12 cellular contexts compared by ENCODE assay signal in the genomic region with DNA sequence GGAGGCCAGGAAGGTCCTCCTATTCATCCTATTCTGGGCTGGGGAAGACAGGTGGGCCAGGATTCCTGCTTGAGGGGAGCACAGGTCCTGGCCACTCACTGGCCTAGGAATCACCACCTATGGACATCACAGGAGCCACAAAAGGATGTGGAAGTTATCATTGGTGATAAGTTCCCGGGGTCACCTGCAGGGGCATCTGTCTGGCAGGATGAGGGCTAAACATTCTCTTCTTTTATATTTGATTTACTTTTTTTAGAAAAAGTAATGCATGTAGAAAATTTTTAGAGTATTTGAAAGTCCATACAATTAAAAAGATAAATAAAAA.
DNase-seq lines count a peak whose midpoint lies in the region; ATAC-seq and TF ChIP-seq lines count a peak whose summit lies in the region.
"Had no signal": no experiment of that assay in that cellular context is flagged by ENCODE, and none has a peak within 500 bp of the region (broad histone marks: within the 10 kb centered on the region; RNA-seq: fewer than 3 reads in every experiment).

No MANE protein-coding gene starts in this region.

- no peaks in the 10 kb centered on the region for H3K36me3 ChIP-seq in tibial artery

- no peaks in the 10 kb centered on the region for H3K27me3 ChIP-seq in tibial artery

- ATAC-seq in GM19025 (IDR thresholded peaks at IDR 0.05; ENCODE audit: low read depth, unreplicated experiment) = peak; percentile 18
- ATAC-seq in HG02588 (IDR thresholded peaks at IDR 0.05; ENCODE audit: unreplicated experiment) = peak; percentile 20
- ATAC-seq in HG03378 (IDR thresholded peaks at IDR 0.05; ENCODE audit: unreplicated experiment) = peak; percentile 33
- ATAC-seq in stimulated activated naive B cell treated with anti-CD40 and anti-IgM and Interleukin-4, amounts not matched to agents 10 μg/mL and 1 μg/mL and 100 μg/mL, for 72 hours (replicated peaks) = peak; percentile 20 to 38
- ATAC-seq in GM21737 (IDR thresholded peaks at IDR 0.05; ENCODE audit: unreplicated experiment) = no peak
- ATAC-seq: sciatic nerve had no signal

- no peak overlapping the region for H3K4me3 ChIP-seq in tibial artery

- DNase-seq in stimulated activated naive B cell treated with anti-CD40 and anti-IgM and Interleukin-4, amounts not matched to agents 10 μg/mL and 1 μg/mL and 100 μg/mL, for 72 hours = no peak
- DNase-seq in tibial artery = no peak
- DNase-seq in NCI-H1930 (lab: John Stamatoyannopoulos, UW) = no peak
- DNase-seq: activated CD4-positive, alpha-beta T cell treated with anti-CD3 and anti-CD28 coated beads, Interleukin-2, amount 50 U/mL, for 48 hours; activated naive CD4-positive, alpha-beta T cell treated with anti-CD3 and anti-CD28 coated beads, Interleukin-2, amount 10 ng/mL, durations not matched to agents 7 days and 5 days; Caco-2; MV-4-11 had no signal

- intact Hi-C loops in tibial artery (cut with DNase I; ENCODE audit: low total_unique reads) = loop anchor here (10.0 kb wide), 1 partner anchor 71 kb away; no protein-coding TSS in a partner anchor

- no peak overlapping the region for H3K4me3 Mint-ChIP-seq in stimulated activated naive B cell treated with anti-CD40 and anti-IgM and Interleukin-4, amounts not matched to agents 10 μg/mL and 1 μg/mL and 100 μg/mL, for 72 hours
- H3K4me3 Mint-ChIP-seq: activated naive CD4-positive, alpha-beta T cell treated with anti-CD3 and anti-CD28 coated beads, Interleukin-2, amount 10 ng/mL, durations not matched to agents 7 days and 5 days had no signal

- peak overlapping the region; percentile 84 for H3K27ac Mint-ChIP-seq in stimulated activated naive B cell treated with anti-CD40 and anti-IgM and Interleukin-4, amounts not matched to agents 10 μg/mL and 1 μg/mL and 100 μg/mL, for 72 hours
- H3K27ac Mint-ChIP-seq: activated naive CD4-positive, alpha-beta T cell treated with anti-CD3 and anti-CD28 coated beads, Interleukin-2, amount 10 ng/mL, durations not matched to agents 7 days and 5 days had no signal

- H3K27ac ChIP-seq in tibial artery = no peak overlapping the region

- H3K36me3 Mint-ChIP-seq in stimulated activated naive B cell treated with anti-CD40 and anti-IgM and Interleukin-4, amounts not matched to agents 10 μg/mL and 1 μg/mL and 100 μg/mL, for 72 hours = peaks cover 0 to 2% of the 10 kb centered on the region in 2 donors
- H3K36me3 Mint-ChIP-seq: activated naive CD4-positive, alpha-beta T cell treated with anti-CD3 and anti-CD28 coated beads, Interleukin-2, amount 10 ng/mL, durations not matched to agents 7 days and 5 days had no signal

- H3K4me1 Mint-ChIP-seq in stimulated activated naive B cell treated with anti-CD40 and anti-IgM and Interleukin-4, amounts not matched to agents 10 μg/mL and 1 μg/mL and 100 μg/mL, for 72 hours = peaks cover 61 to 88% of the 10 kb centered on the region in 2 donors
- H3K4me1 Mint-ChIP-seq: activated naive CD4-positive, alpha-beta T cell treated with anti-CD3 and anti-CD28 coated beads, Interleukin-2, amount 10 ng/mL, durations not matched to agents 7 days and 5 days had no signal

- no peak for TF ChIP-seq CTCF in tibial artery (IDR thresholded peaks at IDR 0.05)

- H3K9me3 ChIP-seq in tibial artery = no peaks in the 10 kb centered on the region
- H3K9me3 ChIP-seq: Caco-2 had no signal

- H3K9me3 Mint-ChIP-seq in stimulated activated naive B cell treated with anti-CD40 and anti-IgM and Interleukin-4, amounts not matched to agents 10 μg/mL and 1 μg/mL and 100 μg/mL, for 72 hours = no peaks in the 10 kb centered on the region
- H3K9me3 Mint-ChIP-seq: activated naive CD4-positive, alpha-beta T cell treated with anti-CD3 and anti-CD28 coated beads, Interleukin-2, amount 10 ng/mL, durations not matched to agents 7 days and 5 days had no signal

- peaks cover 0 to 9% (median 0%) of the 10 kb centered on the region in 4 donors for H3K4me1 ChIP-seq in tibial artery

- H3K27me3 Mint-ChIP-seq in stimulated activated naive B cell treated with anti-CD40 and anti-IgM and Interleukin-4, amounts not matched to agents 10 μg/mL and 1 μg/mL and 100 μg/mL, for 72 hours = no peaks in the 10 kb centered on the region
